1 cellular context compared by ENCODE assay signal in the genomic region with DNA sequence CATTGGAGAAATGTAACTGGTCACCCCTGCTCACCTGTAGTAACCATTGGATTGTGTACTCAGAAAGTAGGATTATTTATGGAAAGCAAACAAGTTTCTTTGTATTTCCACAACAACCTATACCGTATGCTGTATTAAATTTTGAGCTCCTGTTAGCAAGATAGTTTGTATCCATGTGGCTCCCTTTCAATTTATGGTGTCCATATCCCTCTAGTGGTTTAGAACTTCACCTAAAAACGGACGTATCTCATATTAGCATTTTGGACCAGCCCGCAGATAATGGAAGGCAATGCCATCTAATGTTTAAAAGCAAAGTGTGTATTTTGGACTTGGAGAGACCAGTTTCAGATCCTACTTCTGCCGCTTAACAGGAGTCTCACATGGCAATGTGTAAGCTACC. TPM values are rescaled to one million over a fixed set of nuclear protein-coding genes. Genes with fewer than 3 reads are reported as not detected.
"Had no signal": no experiment of that assay in that cellular context is flagged by ENCODE, and none has a peak within 500 bp of the region (broad histone marks: within the 10 kb centered on the region; RNA-seq: fewer than 3 reads in every experiment).

No MANE protein-coding gene starts in this region.

RNA-seq across cellular contexts. Expression of gene USP51, which starts 17.4 kb away (rescaled TPM):
- total RNA-seq: HT-29 had no signal

RNA-seq across cellular contexts. Expression of gene MAGEH1, which starts 55.1 kb away (rescaled TPM):
- total RNA-seq: HT-29 had no signal
